Comparison of ENCODE assay signal across 11 cellular contexts in genomic region chr5:177256296-177256695, GRCh38. TPM values are rescaled to one million over a fixed set of nuclear protein-coding genes. Genes with fewer than 3 reads are reported as not detected.
DNase-seq lines count a peak whose midpoint lies in the region; ATAC-seq and TF ChIP-seq lines count a peak whose summit lies in the region.
"Had no signal": no experiment of that assay in that cellular context is flagged by ENCODE, and none has a peak within 500 bp of the region (broad histone marks: within the 10 kb centered on the region; RNA-seq: fewer than 3 reads in every experiment).

No MANE protein-coding gene starts in this region.

- no peak overlapping the region for H3K27ac ChIP-seq in CD4-positive, alpha-beta T cell (ENCODE audit: low read depth, low read length)
- H3K27ac ChIP-seq in RWPE1: peak overlapping the region; percentile 39; the same call in 1 of the 2 replicates
- H3K27ac ChIP-seq: BLaER1 had no signal

- CTCF ChIA-PET in CD4-positive, alpha-beta T cell (lab: Charles Lee): no interaction called here
- CTCF ChIA-PET in RWPE1 (lab: Yijun Ruan, JAX): interaction anchor here (0.6 kb wide), 1 partner anchor 9 kb away, joined by 3 read pairs; no protein-coding TSS in a partner anchor

- no peak overlapping the region for H3K4me3 Mint-ChIP-seq in CD4-positive, alpha-beta T cell

- no peak for ATAC-seq in CD4-positive, alpha-beta T cell (ENCODE audit: poor library complexity)

- H3K36me3 Mint-ChIP-seq in CD4-positive, alpha-beta T cell (ENCODE audit: low read depth): peaks cover 96% of the 10 kb centered on the region

- no peaks in the 10 kb centered on the region for H3K27me3 ChIP-seq in CD4-positive, alpha-beta T cell (ENCODE audit: control insufficient read depth, insufficient read depth, low read length)
- H3K27me3 ChIP-seq: BLaER1 had no signal

- POLR2A ChIA-PET in CD4-positive, alpha-beta T cell (lab: Charles Lee): no interaction called here
- POLR2A ChIA-PET in RWPE1 (lab: Yijun Ruan, JAX; ENCODE audit: low non-redundant PET): no interaction called here

- TF ChIP-seq CTCF in CD4-positive, alpha-beta T cell (IDR thresholded peaks at IDR 0.05): no peak
- no peak for TF ChIP-seq CTCF in RWPE1 (conservative IDR thresholded peaks at IDR 0.05; ENCODE audit: low read depth)

- H3K9me3 ChIP-seq in CD4-positive, alpha-beta T cell (ENCODE audit: control insufficient read depth, low read length): no peaks in the 10 kb centered on the region
- H3K9me3 ChIP-seq: BLaER1 had no signal

- no peaks in the 10 kb centered on the region for H3K9me3 Mint-ChIP-seq in CD4-positive, alpha-beta T cell

- peak overlapping the region; percentile 24 for H3K27ac Mint-ChIP-seq in CD4-positive, alpha-beta T cell

- no peaks in the 10 kb centered on the region for H3K27me3 Mint-ChIP-seq in CD4-positive, alpha-beta T cell

- DNase-seq in CD4-positive, alpha-beta T cell: no peak
- DNase-seq in EH (ENCODE audit: low read depth) (peak; percentile 25), RWPE1 (ENCODE audit: low spot score) (no peak), glomerular visceral epithelial cell (ENCODE audit: extremely low spot score) (peak; percentile 27), HuH-7 (ENCODE audit: low spot score) (no peak), hypothalamus (lab: John Stamatoyannopoulos, UW) (no peak)
- no peak for DNase-seq in stimulated activated CD4-positive, alpha-beta T cell treated with anti-CD3 and anti-CD28 coated beads, Interleukin-1b, Interleukin-23, amount 100 ng/mL, for 48 hours
- DNase-seq: activated naive CD4-positive, alpha-beta T cell; kidney; NCI-H1105 had no signal

- peaks cover 5% of the 10 kb centered on the region for H3K4me1 Mint-ChIP-seq in CD4-positive, alpha-beta T cell (ENCODE audit: low read depth)

- intact Hi-C loops in CD4-positive, alpha-beta T cell (cut with DNase I, micrococcal nuclease): loop anchor here in 1 of 2 experiments (5.0 kb wide), 1 partner anchor 144 kb away; no protein-coding TSS in a partner anchor

RNA-seq across cellular contexts. Expression of gene RAB24, which starts 47.2 kb away (rescaled TPM):
- 10 to 100 TPM; 17.0 to 18.0 TPM for total RNA-seq in CD4-positive, alpha-beta T cell

RNA-seq across cellular contexts. Expression of gene PRELID1, which starts 47.3 kb away (rescaled TPM):
- 10 to 100 TPM; 33.1 to 35.0 TPM for total RNA-seq in CD4-positive, alpha-beta T cell

RNA-seq across cellular contexts. Expression of gene MXD3, which starts 55.4 kb away (rescaled TPM):
- total RNA-seq in CD4-positive, alpha-beta T cell: 1 to 10 TPM; 5.8 to 7.5 TPM

Comparison
In these comparisons a context has a peak if more than half of its experiments do, and no peak if none do; other contexts are left out.
1. DNase-seq: peak in EH (single experiment) and glomerular visceral epithelial cell (single experiment); none in CD4-positive, alpha-beta T cell (0 of 10), RWPE1 (single experiment), HuH-7 (single experiment), hypothalamus (0 of 51) and stimulated activated CD4-positive, alpha-beta T cell treated with anti-CD3 and anti-CD28 coated beads, Interleukin-1b, Interleukin-23, amount 100 ng/mL, for 48 hours (single experiment).